ENCODE assay signal across 19 cellular contexts in the genomic region with DNA sequence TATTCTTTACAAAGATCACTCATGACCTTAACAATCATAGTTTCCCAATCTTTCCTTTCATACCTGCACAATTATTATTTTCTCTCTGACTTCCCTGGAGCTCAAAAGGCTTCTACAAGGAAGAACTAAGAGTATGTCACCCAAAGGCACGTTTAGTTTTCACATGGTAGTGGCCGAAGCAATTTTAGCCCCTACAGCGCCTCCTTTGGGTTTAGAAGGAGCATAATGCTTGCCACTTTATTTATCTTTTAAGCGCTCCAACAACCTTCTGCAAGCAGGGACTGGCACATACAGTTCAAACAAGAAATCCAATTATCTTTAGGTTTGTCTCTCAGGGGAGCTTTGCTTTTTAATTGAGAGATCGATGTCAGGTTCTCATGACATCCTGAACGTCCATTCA. TPM values are rescaled to one million over a fixed set of nuclear protein-coding genes. Genes with fewer than 3 reads are reported as not detected.
DNase-seq lines count a peak whose midpoint lies in the region; ATAC-seq, FAIRE-seq and TF ChIP-seq lines count a peak whose summit lies in the region.
"Had no signal": no experiment of that assay in that cellular context is flagged by ENCODE, and none has a peak within 500 bp of the region (broad histone marks: within the 10 kb centered on the region; RNA-seq: fewer than 3 reads in every experiment).

No MANE protein-coding gene starts in this region.

- H3K4me1 ChIP-seq in K562 (replicated peaks in 1 of 2; ENCODE audit: control insufficient read depth in 2 of 2, insufficient read depth in 2 of 2, low read length in 2 of 2) (no peaks in the 10 kb centered on the region; a peak in 1 of 5 replicates), right lobe of liver (no peaks in the 10 kb centered on the region)

- peak; percentile 16 to 44; a peak in 2 of 4 replicates for TF ChIP-seq RAD21 in K562 (CRISPR knock-in tag; conservative IDR thresholded peaks at IDR 0.05 in 1 of 2, IDR thresholded peaks at IDR 0.05 in 1 of 2)

- CTCF ChIA-PET in K562 (lab: Yijun Ruan, JAX; ENCODE audit: low intra/inter-chr PET ratio): no interaction called here

- H3K36me3 ChIP-seq in K562 (ENCODE audit: control insufficient read depth, insufficient read depth, low read length) (no peaks in the 10 kb centered on the region), right lobe of liver (no peaks in the 10 kb centered on the region)

- WGBS in K562 (ENCODE audit: insufficient coverage, low coverage, missing lambda C conversion rate): 10% methylated on average over 6 of the region's 6 CpGs
- WGBS in right lobe of liver (ENCODE audit: insufficient coverage, low coverage, low lambda C conversion rate, missing lambda C conversion rate): 50% methylated on average over 6 of the region's 6 CpGs

- H3K27ac ChIP-seq in K562 (ENCODE audit: extremely low read depth, low read depth, low read length): no peak overlapping the region
- no peak overlapping the region for H3K27ac ChIP-seq in right lobe of liver
- H3K27ac ChIP-seq: C4-2B, PC-9 had no signal

- H3K9me1 ChIP-seq in K562 (ENCODE audit: control insufficient read depth, insufficient read depth, low read length): no peaks in the 10 kb centered on the region

- no peak overlapping the region for H3K4me3 Mint-ChIP-seq in CD14-positive monocyte
- H3K4me3 Mint-ChIP-seq: T-helper 1 cell treated with Interleukin-12 subunit alpha and Interleukin-12 subunit beta and Interleukin-4 antibody, amounts not matched to agents 30 μg/mL and 1 μg/mL, for 36 hours had no signal

- H3K4me3 ChIP-seq in K562 (no peak overlapping the region), right lobe of liver (no peak overlapping the region)
- H3K4me3 ChIP-seq: PC-9 had no signal

- DNase-seq in NCI-H748 (lab: John Stamatoyannopoulos, UW; ENCODE audit: unreplicated experiment) (peak; percentile 28), NCI-H748 treated with DMSO at 0.1 percent for 48 hours (lab: John Stamatoyannopoulos, UW) (no peak), NCI-H82 (lab: John Stamatoyannopoulos, UW) (peak; percentile 86), K562 (ENCODE audit: extremely low read depth in 1 of 4, low spot score in 3 of 4) (peak in 2 of 4 experiments; percentile 6 to 45), CD14-positive monocyte (ENCODE audit: low spot score) (no peak), cardiac septum (ENCODE audit: low spot score) (no peak), right lobe of liver (no peak)
- DNase-seq: DMS 273 treated with DMSO at 0.1 percent for 48 hours, MV-4-11, NCI-H1436, NCI-H2081 treated with DMSO at 0.1 percent for 48 hours, NCI-H526 treated with DMSO at 0.1 percent for 48 hours, PC-9 had no signal

- no peaks in the 10 kb centered on the region for H3K27me3 ChIP-seq in K562 (ENCODE audit: control insufficient read depth in 2 of 2, insufficient read depth in 2 of 2, low read length in 2 of 2)
- no peaks in the 10 kb centered on the region for H3K27me3 ChIP-seq in right lobe of liver

- H3K79me2 ChIP-seq in K562 (ENCODE audit: control insufficient read depth, insufficient read depth, low read length): no peaks in the 10 kb centered on the region

- TF ChIP-seq CTCF in K562 (IDR thresholded peaks at IDR 0.05 in 2 of 3, conservative IDR thresholded peaks at IDR 0.05 in 1 of 3; ENCODE audit: insufficient read depth in 2 of 3, low read depth in 1 of 3, low read length in 3 of 3) (peak; percentile 25 to 56 (median 35); a peak in 4 of 6 replicates), CD14-positive monocyte (IDR thresholded peaks at IDR 0.05) (no peak), right lobe of liver (IDR thresholded peaks at IDR 0.05) (no peak)

- no peak overlapping the region for H3K9ac ChIP-seq in K562 (ENCODE audit: insufficient read depth in 1 of 2, low read depth in 2 of 2, low read length in 2 of 2)

- H3K9me3 Mint-ChIP-seq in CD14-positive monocyte: peaks cover 0 to 2% (median 0%) of the 10 kb centered on the region in 7 donors
- H3K9me3 Mint-ChIP-seq: T-helper 1 cell treated with Interleukin-12 subunit alpha and Interleukin-12 subunit beta and Interleukin-4 antibody, amounts not matched to agents 30 μg/mL and 1 μg/mL, for 36 hours had no signal

- BruUV-seq in K562 (replicated peaks; lab: Mats Ljungman, UMichigan): no TSS peak

- FAIRE-seq in K562 (lab: Jason Lieb, UNC): no peak
- FAIRE-seq: A204.1 had no signal

- H3K27ac Mint-ChIP-seq in CD14-positive monocyte: no peak overlapping the region
- H3K27ac Mint-ChIP-seq: T-helper 1 cell treated with Interleukin-12 subunit alpha and Interleukin-12 subunit beta and Interleukin-4 antibody, amounts not matched to agents 30 μg/mL and 1 μg/mL, for 36 hours had no signal

- TF ChIP-seq POLR2A in K562 (conservative IDR thresholded peaks at IDR 0.05): no peak
- no peak for TF ChIP-seq POLR2A in right lobe of liver (IDR thresholded peaks at IDR 0.05)

- H2AFZ ChIP-seq in K562 (ENCODE audit: low read depth, low read length): no peak overlapping the region
- H2AFZ ChIP-seq: PC-9 had no signal

- no peaks in the 10 kb centered on the region for H3K36me3 Mint-ChIP-seq in CD14-positive monocyte

- H3K4me1 Mint-ChIP-seq in CD14-positive monocyte: no peaks in the 10 kb centered on the region

- H3K9me3 ChIP-seq in K562 (replicated peaks; ENCODE audit: control insufficient read depth, insufficient read depth, low read depth, low read length) (no peaks in the 10 kb centered on the region), right lobe of liver (no peaks in the 10 kb centered on the region)

- intact Hi-C loops in K562 (cut with micrococcal nuclease): loop anchor here (5.0 kb wide), 1 partner anchor 69 kb away; no protein-coding TSS in a partner anchor
- intact Hi-C loops in CD14-positive monocyte (cut with micrococcal nuclease): no loop called here
- intact Hi-C loops in cardiac septum (cut with DNase I): no loop called here
- intact Hi-C loops in right lobe of liver (cut with DNase I): no loop called here

- ATAC-seq in K562 (peak; percentile 72), HG03159 (IDR thresholded peaks at IDR 0.05; ENCODE audit: unreplicated experiment) (no peak), right lobe of liver (no peak)
- ATAC-seq: HCT116, Right ventricle myocardium inferior had no signal

- no peak overlapping the region for H3K4me2 ChIP-seq in K562 (ENCODE audit: insufficient read depth, low read length)
- H3K4me2 ChIP-seq: PC-9 had no signal

- TF ChIP-seq EP300 in K562 (IDR thresholded peaks at IDR 0.05; ENCODE audit: low read length): no peak

- peaks cover 0 to 6% (median 4%) of the 10 kb centered on the region in 3 donors for H3K27me3 Mint-ChIP-seq in CD14-positive monocyte (ENCODE audit: low read depth in 3 of 3)

- POLR2A ChIA-PET in K562 (lab: Yijun Ruan, JAX): interaction anchor here (1.2 kb wide), 1 partner anchor 49 kb away, joined by 4 read pairs; no protein-coding TSS in a partner anchor

- in situ Hi-C loops in K562 (cut with MboI): no loop called here

- H4K20me1 ChIP-seq in K562 (replicated peaks; ENCODE audit: control insufficient read depth, insufficient read depth, low read length): no peaks in the 10 kb centered on the region; the same call in 1 of the 2 replicates

TF ChIP-seq in K562, 482 proteins besides CTCF, POLR2A, EP300 and RAD21:
- TF ChIP-seq BACH1 (tag; IDR thresholded peaks at IDR 0.05) (0 out of 2 replicates have a peak, but pooled peaks have one; percentile 35), ILK (tag; IDR thresholded peaks at IDR 0.05; ENCODE audit: borderline replicate concordance, low read depth) (no peak), PRDM10 (IDR thresholded peaks at IDR 0.05; ENCODE audit: partially characterized antibody) (peak; percentile 16)

RNA-seq across cellular contexts. Expression of gene IGSF1, which starts 42.0 kb away (rescaled TPM):
- total RNA-seq in K562 (2011; cell fraction: chromatin; rRNA removed; ENCODE audit: low replicate concordance): 0.53 and 0.58 TPM in 2 replicates
- total RNA-seq in K562 (2011; cell fraction: nucleolus; rRNA removed): 0.50 and 0.79 TPM in 2 replicates
- total RNA-seq in K562 (2011; cell fraction: nucleoplasm; rRNA removed): 0.38 and 1.1 TPM in 2 replicates
- total RNA-seq in K562 (2014; rRNA removed): 0.86 and 1.5 TPM in 2 replicates
- total RNA-seq in K562 (2014; rRNA removed; fragmentation: Illumina TruSeq; extraction: Trizol): 0.87 and 1.1 TPM in 2 replicates
- total RNA-seq in K562 (2015; rRNA removed; fragmentation: Illumina TruSeq; extraction: Trizol): 0.68 and 0.98 TPM in 2 replicates
- 1.0 and 1.1 TPM in 2 replicates for total RNA-seq in K562 (2021)
- polyA plus RNA-seq in K562 (2011; rRNA removed): 0.33 and 0.37 TPM in 2 replicates
- 0.21 and 0.22 TPM in 2 replicates for polyA plus RNA-seq in K562 (2011; cell fraction: cytosol; rRNA removed)
- polyA plus RNA-seq in K562 (2011; cell fraction: nucleus; rRNA removed): 0.55 and 0.70 TPM in 2 replicates
- 0.65 and 1.5 TPM in 2 replicates for polyA plus RNA-seq in K562 (2012)
- polyA plus RNA-seq in K562 (2014; fragmentation: Illumina TruSeq; extraction: Trizol): 1.3 and 1.5 TPM in 2 replicates
- 1 to 10 TPM in 1 of 2 experiments, under 1 TPM in 1; 0.68 to 1.3 TPM for polyA plus RNA-seq in K562 (2014; fragmentation: Nextera tagmentation; extraction: Ambion mirVana)
- polyA plus RNA-seq in K562 (2014; rRNA removed): 0.96 and 1.0 TPM in 2 replicates
- polyA minus RNA-seq in K562 (2011; rRNA and poly(A)+ RNA removed): 0.28 and 0.45 TPM in 2 replicates
- 0.19 and 0.36 TPM in 2 replicates for polyA minus RNA-seq in K562 (2011; cell fraction: cytosol; rRNA and poly(A)+ RNA removed)
- 0.33 and 0.40 TPM in 2 replicates for polyA minus RNA-seq in K562 (2011; cell fraction: nucleus; rRNA and poly(A)+ RNA removed)
- not detected for polyA plus RNA-seq in CD14-positive monocyte
- 16.3 TPM for total RNA-seq in cardiac septum
- under 1 TPM; 0.24 to 0.64 (median 0.40) TPM for total RNA-seq in right lobe of liver

Comparison
In these comparisons a context has a peak if more than half of its experiments do, and no peak if none do; other contexts are left out.
1. DNase-seq: peak in NCI-H748 (single experiment) and NCI-H82 (single experiment); none in NCI-H748 treated with DMSO at 0.1 percent for 48 hours (single experiment), CD14-positive monocyte (single experiment), cardiac septum (single experiment) and right lobe of liver (0 of 3).
2. CTCF ChIP-seq: peak in K562 (3 of 3); none in CD14-positive monocyte (single experiment) and right lobe of liver (0 of 4).